Comparison of ENCODE assay signal across 8 cellular contexts in the genomic region with DNA sequence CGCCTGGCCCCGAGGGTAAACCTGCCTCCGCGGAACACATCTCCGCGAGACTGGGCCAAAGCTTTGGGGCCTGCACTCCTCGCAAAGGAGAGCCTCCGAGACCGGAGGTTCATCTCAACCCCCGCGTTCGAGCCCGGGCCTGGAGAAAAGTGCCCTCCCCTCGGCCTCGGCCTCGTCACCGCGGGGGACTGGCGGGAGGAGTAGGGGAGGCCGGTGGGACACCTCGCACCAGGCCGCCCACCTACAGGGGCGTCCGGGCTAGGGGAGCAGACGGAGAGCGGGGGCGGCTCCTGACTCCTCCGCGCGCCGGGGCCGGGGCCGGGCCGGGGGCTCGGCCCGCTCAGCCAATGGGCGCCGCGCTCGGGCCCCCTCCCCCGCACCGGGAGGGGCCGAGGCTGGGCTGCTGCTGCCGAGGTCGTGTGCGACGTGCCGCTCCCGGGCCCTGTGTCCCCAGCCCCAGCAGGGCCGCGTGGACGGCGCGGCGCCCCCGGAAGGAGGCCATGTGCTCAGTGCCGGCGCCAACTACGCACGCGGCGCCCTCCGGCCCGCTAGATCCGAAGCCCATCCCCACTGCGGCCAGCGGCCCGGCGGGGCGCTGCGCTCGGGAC. TPM values are rescaled to one million over a fixed set of nuclear protein-coding genes. Genes with fewer than 3 reads are reported as not detected.
A peak's percentile ranks its signal among the peaks of the same experiment; 100 is the strongest.
DNase-seq lines count a peak whose midpoint lies in the region; ATAC-seq, FAIRE-seq and TF ChIP-seq lines count a peak whose summit lies in the region.

No MANE protein-coding gene starts in this region.

- H3K4me1 ChIP-seq in prostate gland (replicated peaks): peaks cover 2% of the 10 kb centered on the region

- H3K36me3 ChIP-seq in prostate gland: no peaks in the 10 kb centered on the region

- no peaks in the 10 kb centered on the region for H3K9me3 ChIP-seq in prostate gland

- no peaks in the 10 kb centered on the region for H3K9me3 Mint-ChIP-seq in activated naive CD8-positive, alpha-beta T cell treated with anti-CD3 and anti-CD28 coated beads, Interleukin-2, amount 10 ng/mL, durations not matched to agents 7 days and 5 days

- H3K4me3 Mint-ChIP-seq in activated naive CD8-positive, alpha-beta T cell treated with anti-CD3 and anti-CD28 coated beads, Interleukin-2, amount 10 ng/mL, durations not matched to agents 7 days and 5 days: peak overlapping the region; percentile 97

- DNase-seq in DMS79 treated with DMSO at 0.1 percent for 48 hours (lab: John Stamatoyannopoulos, UW) (peak; percentile 38), HTR-8/SVneo (ENCODE audit: insufficient read length, low spot score) (no peak), left ventricle myocardium superior (peak; percentile 79), prostate gland (ENCODE audit: low spot score) (peak; percentile 61), GOT3 (lab: John Stamatoyannopoulos, UW) (no peak)
- peak; percentile 77 for DNase-seq in activated naive CD8-positive, alpha-beta T cell treated with anti-CD3 and anti-CD28 coated beads, Interleukin-2, amount 10 ng/mL, durations not matched to agents 7 days and 5 days

- H3K4me3 ChIP-seq in prostate gland: peak overlapping the region; percentile 80 to 87

- WGBS in prostate gland: 0% methylated on average over 20 of the region's 72 CpGs

- H3K27ac Mint-ChIP-seq in activated naive CD8-positive, alpha-beta T cell treated with anti-CD3 and anti-CD28 coated beads, Interleukin-2, amount 10 ng/mL, durations not matched to agents 7 days and 5 days: peak overlapping the region; percentile 91

- no peaks in the 10 kb centered on the region for H3K27me3 ChIP-seq in prostate gland (replicated peaks; ENCODE audit: insufficient read depth)

- H3K27ac ChIP-seq in prostate gland: peak overlapping the region; percentile 86 to 93

- peaks cover 40% of the 10 kb centered on the region for H3K4me1 Mint-ChIP-seq in activated naive CD8-positive, alpha-beta T cell treated with anti-CD3 and anti-CD28 coated beads, Interleukin-2, amount 10 ng/mL, durations not matched to agents 7 days and 5 days

- intact Hi-C loops in left ventricle myocardium superior (cut with micrococcal nuclease): no loop called here
- intact Hi-C loops in prostate gland (cut with DNase I): loop anchor here (2.0 kb wide), 1 partner anchor 33 kb away; no protein-coding TSS in a partner anchor

- no peaks in the 10 kb centered on the region for H3K27me3 Mint-ChIP-seq in activated naive CD8-positive, alpha-beta T cell treated with anti-CD3 and anti-CD28 coated beads, Interleukin-2, amount 10 ng/mL, durations not matched to agents 7 days and 5 days

- peak in 1 of 4 experiments; percentile 6 for TF ChIP-seq CTCF in prostate gland (IDR thresholded peaks at IDR 0.05)

- POLR2A ChIA-PET in activated naive CD8-positive, alpha-beta T cell treated with anti-CD3 and anti-CD28 coated beads, Interleukin-2, amount 10 ng/mL, durations not matched to agents 7 days and 5 days (lab: Charles Lee): interaction anchor here (1.2 to 5.0 kb wide), 5 partner anchors 9 to 192 kb away, joined by 4 to 30 read pairs (median 7); no protein-coding TSS in a partner anchor

- H3K36me3 Mint-ChIP-seq in activated naive CD8-positive, alpha-beta T cell treated with anti-CD3 and anti-CD28 coated beads, Interleukin-2, amount 10 ng/mL, durations not matched to agents 7 days and 5 days: peaks cover 32% of the 10 kb centered on the region

- peak; percentile 71 for TF ChIP-seq POLR2A in prostate gland (IDR thresholded peaks at IDR 0.05)

- peak; percentile 48 for ATAC-seq in GM21381 (IDR thresholded peaks at IDR 0.05; ENCODE audit: unreplicated experiment)
- ATAC-seq in SK-N-SH treated with all-trans-retinoic acid at 6 μM for 48 hours: peak; percentile 57
- ATAC-seq in activated naive CD8-positive, alpha-beta T cell treated with anti-CD3 and anti-CD28 coated beads, Interleukin-2, amount 10 ng/mL, durations not matched to agents 7 days and 5 days (ENCODE audit: low read depth): peak; percentile 38
- ATAC-seq in left ventricle myocardium superior: peak; percentile 76

- FAIRE-seq in HTR-8/SVneo (lab: Jason Lieb, UNC): peak; percentile 72

TF ChIP-seq in SK-N-SH treated with all-trans-retinoic acid at 6 μM for 48 hours, 23 proteins besides CTCF, POLR2A, EP300 and RAD21:
- TF ChIP-seq ZFP3 (CRISPR knock-in tag; IDR thresholded peaks at IDR 0.05) (no peak), CSDC2 (CRISPR knock-in tag; IDR thresholded peaks at IDR 0.05) (no peak), ISL1 (CRISPR knock-in tag; IDR thresholded peaks at IDR 0.05) (no peak), ZNF565 (CRISPR knock-in tag; conservative IDR thresholded peaks at IDR 0.05; ENCODE audit: low read depth) (no peak), BACH2 (CRISPR knock-in tag; IDR thresholded peaks at IDR 0.05; ENCODE audit: borderline replicate concordance) (no peak), OSR1 (CRISPR knock-in tag; IDR thresholded peaks at IDR 0.05) (no peak)
- TF ChIP-seq, protein P1, sequence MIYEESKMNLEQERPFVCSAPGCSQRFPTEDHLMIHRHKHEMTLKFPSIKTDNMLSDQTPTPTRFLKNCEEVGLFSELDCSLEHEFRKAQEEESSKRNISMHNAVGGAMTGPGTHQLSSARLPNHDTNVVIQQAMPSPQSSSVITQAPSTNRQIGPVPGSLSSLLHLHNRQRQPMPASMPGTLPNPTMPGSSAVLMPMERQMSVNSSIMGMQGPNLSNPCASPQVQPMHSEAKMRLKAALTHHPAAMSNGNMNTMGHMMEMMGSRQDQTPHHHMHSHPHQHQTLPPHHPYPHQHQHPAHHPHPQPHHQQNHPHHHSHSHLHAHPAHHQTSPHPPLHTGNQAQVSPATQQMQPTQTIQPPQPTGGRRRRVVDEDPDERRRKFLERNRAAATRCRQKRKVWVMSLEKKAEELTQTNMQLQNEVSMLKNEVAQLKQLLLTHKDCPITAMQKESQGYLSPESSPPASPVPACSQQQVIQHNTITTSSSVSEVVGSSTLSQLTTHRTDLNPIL (CRISPR knock-in tag; IDR thresholded peaks at IDR 0.05; ENCODE audit: low read depth): no peak

RNA-seq across cellular contexts. Expression of a gene that starts 0.7 kb away (rescaled TPM):
- total RNA-seq in activated naive CD8-positive, alpha-beta T cell treated with anti-CD3 and anti-CD28 coated beads, Interleukin-2, amount 10 ng/mL, durations not matched to agents 7 days and 5 days: 10 to 100 TPM; 80.8 to 82.3 TPM
- total RNA-seq in left ventricle myocardium superior (38.5 TPM), prostate gland (100 to 1,000 TPM in 1 of 2 donors, 10 to 100 TPM in 1; 83.9 to 159 TPM)

Comparison
In these comparisons a context has a peak if more than half of its experiments do, and no peak if none do; other contexts are left out.
1. DNase-seq: peak in DMS79 treated with DMSO at 0.1 percent for 48 hours (single experiment), activated naive CD8-positive, alpha-beta T cell treated with anti-CD3 and anti-CD28 coated beads, Interleukin-2, amount 10 ng/mL, durations not matched to agents 7 days and 5 days (single experiment), left ventricle myocardium superior (single experiment) and prostate gland (single experiment); none in HTR-8/SVneo (single experiment) and GOT3 (single experiment).
2. Peak in every context shown above with its lines, with median percentiles within 50 percentile points of each other: ATAC-seq.